In genomic region chr10:110502072-110502845, GRCh38 we compare ENCODE assay signal across 9 cellular contexts. TPM values are rescaled to one million over a fixed set of nuclear protein-coding genes. Genes with fewer than 3 reads are reported as not detected.
A peak's percentile ranks its signal among the peaks of the same experiment; 100 is the strongest.
DNase-seq lines count a peak whose midpoint lies in the region; ATAC-seq lines count a peak whose summit lies in the region.
"Had no signal": no experiment of that assay in that cellular context is flagged by ENCODE, and none has a peak within 500 bp of the region (broad histone marks: within the 10 kb centered on the region; RNA-seq: fewer than 3 reads in every experiment).

No MANE protein-coding gene starts in this region.

- H3K9me3 ChIP-seq in BLaER1: no peaks in the 10 kb centered on the region
- no peaks in the 10 kb centered on the region for H3K9me3 ChIP-seq in mesenchymal stem cell (ENCODE audit: control insufficient read depth, low read length)

- peak overlapping the region in 1 of 2 experiments; percentile 68 for H3K4ac ChIP-seq in mesenchymal stem cell (ENCODE audit: low read depth in 1 of 2, low read length in 2 of 2)

- H2BK15ac ChIP-seq in mesenchymal stem cell (ENCODE audit: low read depth, poor library complexity, severe bottlenecking): peak overlapping the region; percentile 60

- WGBS in mesenchymal stem cell: 69% methylated on average over 4 of the region's 6 CpGs

- no peak for DNase-seq in activated naive CD8-positive, alpha-beta T cell treated with anti-CD3 and anti-CD28 coated beads, Interleukin-2, amount 10 ng/mL, durations not matched to agents 7 days and 5 days
- DNase-seq in mesenchymal stem cell: no peak
- DNase-seq in NCI-H1436 treated with DMSO at 0.1 percent for 48 hours (lab: John Stamatoyannopoulos, UW): no peak
- DNase-seq in retina: no peak
- no peak for DNase-seq in stimulated activated CD4-positive, alpha-beta T cell treated with anti-CD3 and anti-CD28 coated beads, Interleukin-1b, Interleukin-23, amount 100 ng/mL, for 48 hours
- DNase-seq: effector CD4-positive, alpha-beta T cell had no signal

- H2AFZ ChIP-seq in mesenchymal stem cell (ENCODE audit: low read depth, low read length): no peak overlapping the region

- no peak overlapping the region for H3K9ac ChIP-seq in BLaER1
- peak overlapping the region; percentile 98 for H3K9ac ChIP-seq in mesenchymal stem cell (ENCODE audit: low read length)

- H3K9me3 Mint-ChIP-seq in activated naive CD8-positive, alpha-beta T cell treated with anti-CD3 and anti-CD28 coated beads, Interleukin-2, amount 10 ng/mL, durations not matched to agents 7 days and 5 days: no peaks in the 10 kb centered on the region

- H2BK12ac ChIP-seq in mesenchymal stem cell (ENCODE audit: low read length in 2 of 2): peak overlapping the region; percentile 29 to 96

- H3K27me3 ChIP-seq in BLaER1 (peaks cover 42% of the 10 kb centered on the region), mesenchymal stem cell (ENCODE audit: control insufficient read depth in 1 of 2, insufficient read depth in 1 of 2, low read length in 2 of 2) (no peaks in the 10 kb centered on the region)

- peak overlapping the region; percentile 85 for H2AK5ac ChIP-seq in mesenchymal stem cell (ENCODE audit: low read length, severe bottlenecking)

- peak overlapping the region; percentile 82 for H4K8ac ChIP-seq in mesenchymal stem cell (ENCODE audit: low read length)

- H3K14ac ChIP-seq in mesenchymal stem cell (ENCODE audit: low read length in 2 of 2): peak overlapping the region in 1 of 2 experiments; percentile 77

- H2BK120ac ChIP-seq in mesenchymal stem cell (ENCODE audit: low read depth, low read length): peak overlapping the region; percentile 23

- peaks cover 62% of the 10 kb centered on the region for H3K4me1 Mint-ChIP-seq in activated naive CD8-positive, alpha-beta T cell treated with anti-CD3 and anti-CD28 coated beads, Interleukin-2, amount 10 ng/mL, durations not matched to agents 7 days and 5 days

- H3K4me3 Mint-ChIP-seq in activated naive CD8-positive, alpha-beta T cell treated with anti-CD3 and anti-CD28 coated beads, Interleukin-2, amount 10 ng/mL, durations not matched to agents 7 days and 5 days: peak overlapping the region; percentile 89

- peaks cover 23% of the 10 kb centered on the region for H3K36me3 Mint-ChIP-seq in activated naive CD8-positive, alpha-beta T cell treated with anti-CD3 and anti-CD28 coated beads, Interleukin-2, amount 10 ng/mL, durations not matched to agents 7 days and 5 days

- H3K4me3 ChIP-seq in BLaER1 (no peak overlapping the region), mesenchymal stem cell (ENCODE audit: insufficient read depth in 1 of 2, low read depth in 1 of 2, low read length in 2 of 2) (peak overlapping the region in 1 of 2 experiments; percentile 97)

- H3K79me1 ChIP-seq in mesenchymal stem cell (replicated peaks; ENCODE audit: low read length, poor library complexity, severe bottlenecking): peaks cover 6% of the 10 kb centered on the region

- H3K18ac ChIP-seq in mesenchymal stem cell (ENCODE audit: low read depth in 1 of 2, low read length in 2 of 2): peak overlapping the region; percentile 57 to 67

- peaks cover 19% of the 10 kb centered on the region for H4K20me1 ChIP-seq in BLaER1

- peak overlapping the region; percentile 85 for H4K91ac ChIP-seq in mesenchymal stem cell (ENCODE audit: low read length)

- peaks cover 64% of the 10 kb centered on the region for H3K4me1 ChIP-seq in BLaER1
- H3K4me1 ChIP-seq in mesenchymal stem cell (ENCODE audit: control insufficient read depth, insufficient read depth, low read depth, low read length): peaks cover 15% of the 10 kb centered on the region

- POLR2A ChIA-PET in activated naive CD8-positive, alpha-beta T cell treated with anti-CD3 and anti-CD28 coated beads, Interleukin-2, amount 10 ng/mL, durations not matched to agents 7 days and 5 days (lab: Charles Lee): interaction anchor here (1.6 to 1.9 kb wide), 2 partner anchors 147 to 167 kb away, joined by 4 to 5 read pairs; no protein-coding TSS in a partner anchor

- H3K27ac Mint-ChIP-seq in activated naive CD8-positive, alpha-beta T cell treated with anti-CD3 and anti-CD28 coated beads, Interleukin-2, amount 10 ng/mL, durations not matched to agents 7 days and 5 days: peak overlapping the region; percentile 90

- H3K36me3 ChIP-seq in BLaER1: no peaks in the 10 kb centered on the region
- H3K36me3 ChIP-seq in mesenchymal stem cell (ENCODE audit: control insufficient read depth in 1 of 2, insufficient read depth in 2 of 2, low read depth in 1 of 2, low read length in 2 of 2): peaks cover 19 to 48% of the 10 kb centered on the region in 2 experiments

- peak overlapping the region; percentile 48 for H3K4me2 ChIP-seq in BLaER1
- H3K4me2 ChIP-seq in mesenchymal stem cell (ENCODE audit: low read length, poor library complexity, severe bottlenecking): peak overlapping the region; percentile 77

- no peaks in the 10 kb centered on the region for H3K27me3 Mint-ChIP-seq in activated naive CD8-positive, alpha-beta T cell treated with anti-CD3 and anti-CD28 coated beads, Interleukin-2, amount 10 ng/mL, durations not matched to agents 7 days and 5 days

- no peak overlapping the region for H3K23ac ChIP-seq in mesenchymal stem cell (ENCODE audit: low read length in 2 of 2)

- peak; percentile 11 for ATAC-seq in GM21447 (IDR thresholded peaks at IDR 0.05; ENCODE audit: unreplicated experiment)
- no peak for ATAC-seq in activated naive CD8-positive, alpha-beta T cell treated with anti-CD3 and anti-CD28 coated beads, Interleukin-2, amount 10 ng/mL, durations not matched to agents 7 days and 5 days (ENCODE audit: low read depth)
- no peak for ATAC-seq in GM21360 (IDR thresholded peaks at IDR 0.05; ENCODE audit: unreplicated experiment)

- H3K27ac ChIP-seq in BLaER1 (no peak overlapping the region), mesenchymal stem cell (ENCODE audit: low read length, poor library complexity, severe bottlenecking) (peak overlapping the region; percentile 79)

- H2BK5ac ChIP-seq in mesenchymal stem cell (ENCODE audit: low read depth, low read length, poor library complexity, severe bottlenecking): peak overlapping the region; percentile 71

RNA-seq across cellular contexts. Expression of gene DUSP5, which starts 4.6 kb away (rescaled TPM):
- total RNA-seq in activated naive CD8-positive, alpha-beta T cell treated with anti-CD3 and anti-CD28 coated beads, Interleukin-2, amount 10 ng/mL, durations not matched to agents 7 days and 5 days: 10 to 100 TPM; 23.1 to 24.3 TPM
- polyA plus RNA-seq in mesenchymal stem cell (2013, experiment 1 of 2): 4.4 TPM
- 4.4 TPM for polyA plus RNA-seq in mesenchymal stem cell (2013, experiment 2 of 2)
